13 cellular contexts compared by ENCODE assay signal in genomic region chr1:202588644-202589189, GRCh38.
DNase-seq lines count a peak whose midpoint lies in the region; ATAC-seq and TF ChIP-seq lines count a peak whose summit lies in the region.
"Had no signal": no experiment of that assay in that cellular context is flagged by ENCODE, and none has a peak within 500 bp of the region (broad histone marks: within the 10 kb centered on the region; RNA-seq: fewer than 3 reads in every experiment).

No MANE protein-coding gene starts in this region.

- 88% methylated on average over 4 of the region's 4 CpGs; no CpG with 5 or more reads in 1 of the 2 donors for WGBS in transverse colon (ENCODE audit: low coverage in 1 of 2), 2 donors

- TF ChIP-seq CTCF in RWPE2 (IDR thresholded peaks at IDR 0.05; ENCODE audit: poor library complexity, severe bottlenecking) (no peak), transverse colon (IDR thresholded peaks at IDR 0.05) (no peak)

- no peak for TF ChIP-seq POLR2A in transverse colon (IDR thresholded peaks at IDR 0.05)

- H3K9me3 ChIP-seq in RWPE2 (ENCODE audit: severe bottlenecking), result no peaks in the 10 kb centered on the region
- no peaks in the 10 kb centered on the region for H3K9me3 ChIP-seq in muscle layer of colon (ENCODE audit: low read length)
- no peaks in the 10 kb centered on the region for H3K9me3 ChIP-seq in transverse colon

- intact Hi-C loops in transverse colon (cut with DNase I; ENCODE audit: low total_unique reads) (no loop called here), sciatic nerve (cut with DNase I) (no loop called here)

- H3K36me3 ChIP-seq in RWPE2 (ENCODE audit: low read depth) (no peaks in the 10 kb centered on the region), muscle layer of colon (ENCODE audit: insufficient read depth, low read length) (peaks cover 8% of the 10 kb centered on the region), transverse colon (peaks cover 0 to 7% (median 0%) of the 10 kb centered on the region in 4 donors)

- no peak for TF ChIP-seq EP300 in transverse colon (IDR thresholded peaks at IDR 0.05; ENCODE audit: low read depth)

- H3K4me3 ChIP-seq in RWPE2 (ENCODE audit: severe bottlenecking), result no peak overlapping the region
- no peak overlapping the region for H3K4me3 ChIP-seq in muscle layer of colon (ENCODE audit: low read depth in 1 of 2, low read length in 2 of 2)
- H3K4me3 ChIP-seq in transverse colon, result no peak overlapping the region

- in situ Hi-C loops in transverse colon (cut with MboI; ENCODE audit: low pct_ligation_motif_present in 1 of 4, low pct_unique_long_range_greater_than_20kb in 1 of 4, low sequenced_read_pairs in 3 of 4), result no loop called here

- H3K27me3 ChIP-seq in RWPE2 (ENCODE audit: insufficient read depth, poor library complexity, severe bottlenecking), result no peaks in the 10 kb centered on the region
- H3K27me3 ChIP-seq in muscle layer of colon (ENCODE audit: control insufficient read depth in 1 of 2, insufficient read depth in 2 of 2, low read length in 2 of 2), result no peaks in the 10 kb centered on the region
- no peaks in the 10 kb centered on the region for H3K27me3 ChIP-seq in transverse colon

- no peak for DNase-seq in RWPE2 (ENCODE audit: low spot score)
- no peak for DNase-seq in transverse colon
- DNase-seq in activated effector memory CD4-positive, alpha-beta T cell treated with Interleukin-2 at 50 U/mL for 16 hours, result no peak
- DNase-seq in stimulated activated CD8-positive, alpha-beta memory T cell treated with anti-CD3 and anti-CD28 coated beads, Interleukin-4, amount 100 ng/mL, for 48 hours, result no peak
- DNase-seq in sciatic nerve (ENCODE audit: low spot score), result no peak
- DNase-seq: activated T-cell treated with anti-CD3 and anti-CD28 coated beads, Interleukin-2, amount 50 U/mL, for 48 hours; hypothalamus; natural killer cell; NCI-H187 had no signal

- H3K27ac ChIP-seq in RWPE2 (ENCODE audit: poor library complexity, severe bottlenecking) (peak overlapping the region; percentile 94), muscle layer of colon (ENCODE audit: low read depth, low read length) (peak overlapping the region; percentile 66), transverse colon (peak overlapping the region; percentile 75 to 87 (median 82))
- H3K27ac ChIP-seq: VCaP had no signal

- H3K9ac ChIP-seq in muscle layer of colon (ENCODE audit: low read length), result no peak overlapping the region

- ATAC-seq in RWPE2 (ENCODE audit: low read depth), result peak; percentile 28
- ATAC-seq in esophagus mucosa, result peak; percentile 30
- no peak for ATAC-seq in HG03432 (IDR thresholded peaks at IDR 0.05; ENCODE audit: unreplicated experiment)
- ATAC-seq in sciatic nerve, result no peak
- ATAC-seq: natural killer cell had no signal

- H3K4me1 ChIP-seq in RWPE2 (ENCODE audit: insufficient read depth, poor library complexity, severe bottlenecking) (peaks cover 67% of the 10 kb centered on the region), muscle layer of colon (ENCODE audit: insufficient read depth, low read length) (peaks cover 57% of the 10 kb centered on the region), transverse colon (peaks cover 8 to 46% (median 19%) of the 10 kb centered on the region in 4 donors)

Comparison
In these comparisons a context has a peak if more than half of its experiments do, and no peak if none do; other contexts are left out.
1. ATAC-seq: peak in RWPE2 (single experiment) and esophagus mucosa (single experiment); none in HG03432 (single experiment) and sciatic nerve (single experiment).
2. Peak in every context shown above with its lines, with median percentiles within 50 percentile points of each other: H3K27ac ChIP-seq.